8 cellular contexts compared by ENCODE assay signal in genomic region chr11:67302571-67303131, GRCh38. TPM values are rescaled to one million over a fixed set of nuclear protein-coding genes. Genes with fewer than 3 reads are reported as not detected.
DNase-seq lines count a peak whose midpoint lies in the region; ATAC-seq and TF ChIP-seq lines count a peak whose summit lies in the region.

No MANE protein-coding gene starts in this region.

- WGBS in prostate gland, result 20% methylated on average over 22 of the region's 23 CpGs

- H3K9me3 Mint-ChIP-seq in activated naive CD4-positive, alpha-beta T cell treated with anti-CD3 and anti-CD28 coated beads for 36 hours, result no peaks in the 10 kb centered on the region
- H3K9me3 Mint-ChIP-seq in activated CD4-positive, alpha-beta memory T cell treated with anti-CD3 and anti-CD28 coated beads for 36 hours, result no peaks in the 10 kb centered on the region

- H3K27ac ChIP-seq in cardiac muscle cell, result no peak overlapping the region
- peak overlapping the region; percentile 89 to 91 for H3K27ac ChIP-seq in prostate gland

- no peak for DNase-seq in activated naive CD4-positive, alpha-beta T cell treated with anti-CD3 and anti-CD28 coated beads for 36 hours
- DNase-seq in activated naive CD4-positive, alpha-beta T cell treated with Interleukin-2 at 50 U/mL for 16 hours, result no peak
- DNase-seq in activated CD4-positive, alpha-beta memory T cell treated with anti-CD3 and anti-CD28 coated beads for 36 hours, result no peak
- DNase-seq in cardiac muscle cell (ENCODE audit: low read depth in 1 of 2, low spot score in 1 of 2) (peak; percentile 39 to 61), prostate gland (ENCODE audit: low spot score) (no peak), RPMI8226 (no peak), NCI-H2196 (lab: John Stamatoyannopoulos, UW; ENCODE audit: unreplicated experiment) (no peak)

- peaks cover 7% of the 10 kb centered on the region for H3K4me1 Mint-ChIP-seq in activated naive CD4-positive, alpha-beta T cell treated with anti-CD3 and anti-CD28 coated beads for 36 hours (ENCODE audit: low read depth)
- H3K4me1 Mint-ChIP-seq in activated CD4-positive, alpha-beta memory T cell treated with anti-CD3 and anti-CD28 coated beads for 36 hours (ENCODE audit: low read depth), result peaks cover 14% of the 10 kb centered on the region

- CTCF ChIA-PET in activated naive CD4-positive, alpha-beta T cell treated with anti-CD3 and anti-CD28 coated beads for 36 hours (lab: Charles Lee), result interaction anchor here (1.1 to 3.1 kb wide), 4 partner anchors 15 to 43 kb away, joined by 5 to 11 read pairs (median 6); no protein-coding TSS in a partner anchor
- CTCF ChIA-PET in activated CD4-positive, alpha-beta memory T cell treated with anti-CD3 and anti-CD28 coated beads for 36 hours (lab: Charles Lee), result interaction anchor here (1.0 to 3.1 kb wide), 5 partner anchors 14 to 40 kb away, joined by 3 to 15 read pairs (median 4); partner anchors contain the start of gene ANKRD13D

- POLR2A ChIA-PET in activated CD4-positive, alpha-beta memory T cell treated with anti-CD3 and anti-CD28 coated beads for 36 hours (lab: Charles Lee), result interaction anchor here (0.5 to 2.2 kb wide), 8 partner anchors 9 to 169 kb away, joined by 3 to 13 read pairs (median 6); partner anchors contain the start of gene ANKRD13D

- no peak overlapping the region for H3K27ac Mint-ChIP-seq in activated naive CD4-positive, alpha-beta T cell treated with anti-CD3 and anti-CD28 coated beads for 36 hours
- no peak overlapping the region for H3K27ac Mint-ChIP-seq in activated CD4-positive, alpha-beta memory T cell treated with anti-CD3 and anti-CD28 coated beads for 36 hours

- peak overlapping the region; percentile 73 for H3K4me3 ChIP-seq in cardiac muscle cell
- peak overlapping the region; percentile 85 to 97 for H3K4me3 ChIP-seq in prostate gland

- TF ChIP-seq CTCF in cardiac muscle cell (IDR thresholded peaks at IDR 0.05; ENCODE audit: low read depth, low read length) (no peak), prostate gland (IDR thresholded peaks at IDR 0.05) (no peak)

- H3K36me3 ChIP-seq in cardiac muscle cell, result no peaks in the 10 kb centered on the region
- H3K36me3 ChIP-seq in prostate gland, result peaks cover 1 to 9% of the 10 kb centered on the region in 2 donors

- H3K27me3 ChIP-seq in cardiac muscle cell (no peaks in the 10 kb centered on the region), prostate gland (replicated peaks; ENCODE audit: insufficient read depth) (no peaks in the 10 kb centered on the region)

- intact Hi-C loops in activated naive CD4-positive, alpha-beta T cell treated with anti-CD3 and anti-CD28 coated beads for 36 hours (cut with micrococcal nuclease), result no loop called here
- intact Hi-C loops in activated CD4-positive, alpha-beta memory T cell treated with anti-CD3 and anti-CD28 coated beads for 36 hours (cut with micrococcal nuclease), result no loop called here
- intact Hi-C loops in prostate gland (cut with DNase I), result loop anchor here (5.0 kb wide), 1 partner anchor 35 kb away; the partner anchor contains the start of gene GRK2

- peak overlapping the region; percentile 15 for H3K4me3 Mint-ChIP-seq in activated naive CD4-positive, alpha-beta T cell treated with anti-CD3 and anti-CD28 coated beads for 36 hours
- H3K4me3 Mint-ChIP-seq in activated CD4-positive, alpha-beta memory T cell treated with anti-CD3 and anti-CD28 coated beads for 36 hours, result peak overlapping the region; percentile 39

- H3K9me3 ChIP-seq in cardiac muscle cell (ENCODE audit: low read depth), result no peaks in the 10 kb centered on the region
- H3K9me3 ChIP-seq in prostate gland, result no peaks in the 10 kb centered on the region

- ATAC-seq in HG02884 (IDR thresholded peaks at IDR 0.05; ENCODE audit: unreplicated experiment), result no peak

- no peaks in the 10 kb centered on the region for H3K27me3 Mint-ChIP-seq in activated naive CD4-positive, alpha-beta T cell treated with anti-CD3 and anti-CD28 coated beads for 36 hours (ENCODE audit: low read depth)
- no peaks in the 10 kb centered on the region for H3K27me3 Mint-ChIP-seq in activated CD4-positive, alpha-beta memory T cell treated with anti-CD3 and anti-CD28 coated beads for 36 hours

- peaks cover 10% of the 10 kb centered on the region for H3K36me3 Mint-ChIP-seq in activated naive CD4-positive, alpha-beta T cell treated with anti-CD3 and anti-CD28 coated beads for 36 hours (ENCODE audit: low read depth)
- H3K36me3 Mint-ChIP-seq in activated CD4-positive, alpha-beta memory T cell treated with anti-CD3 and anti-CD28 coated beads for 36 hours, result peaks cover 22% of the 10 kb centered on the region

- no peak for TF ChIP-seq POLR2A in prostate gland (IDR thresholded peaks at IDR 0.05)

- no peaks in the 10 kb centered on the region for H3K4me1 ChIP-seq in cardiac muscle cell (ENCODE audit: low read depth)
- peaks cover 13% of the 10 kb centered on the region for H3K4me1 ChIP-seq in prostate gland (replicated peaks)

RNA-seq across cellular contexts. Expression of gene SSH3, which starts 0.7 kb away (rescaled TPM):
- total RNA-seq in activated naive CD4-positive, alpha-beta T cell treated with anti-CD3 and anti-CD28 coated beads for 36 hours, result 1 to 10 TPM; 4.1 to 5.4 TPM
- total RNA-seq in activated CD4-positive, alpha-beta memory T cell treated with anti-CD3 and anti-CD28 coated beads for 36 hours, result 10 to 100 TPM; 14.9 to 19.4 TPM
- 18.7 and 39.9 TPM in 2 replicates for total RNA-seq in cardiac muscle cell
- 26.7 and 28.0 TPM in 2 replicates for polyA plus RNA-seq in cardiac muscle cell
- 100 to 1,000 TPM in 1 of 2 donors, 10 to 100 TPM in 1; 70.9 to 101 TPM for total RNA-seq in prostate gland

RNA-seq across cellular contexts. Expression of gene ANKRD13D, which starts 13.5 kb away (rescaled TPM):
- total RNA-seq in activated naive CD4-positive, alpha-beta T cell treated with anti-CD3 and anti-CD28 coated beads for 36 hours, result 10 to 100 TPM; 56.2 to 61.9 TPM
- 10 to 100 TPM; 85.9 to 89.4 TPM for total RNA-seq in activated CD4-positive, alpha-beta memory T cell treated with anti-CD3 and anti-CD28 coated beads for 36 hours
- total RNA-seq in cardiac muscle cell (50.7 and 53.5 TPM in 2 replicates), prostate gland (10 to 100 TPM; 35.9 to 75.3 TPM)
- polyA plus RNA-seq in cardiac muscle cell, result 39.4 and 47.6 TPM in 2 replicates

RNA-seq across cellular contexts. Expression of gene GRK2, which starts 36.4 kb away (rescaled TPM):
- 100 to 1,000 TPM; 293 to 295 TPM for total RNA-seq in activated naive CD4-positive, alpha-beta T cell treated with anti-CD3 and anti-CD28 coated beads for 36 hours
- 100 to 1,000 TPM; 273 to 279 TPM for total RNA-seq in activated CD4-positive, alpha-beta memory T cell treated with anti-CD3 and anti-CD28 coated beads for 36 hours
- total RNA-seq in cardiac muscle cell (49.1 and 72.1 TPM in 2 replicates), prostate gland (100 to 1,000 TPM; 102 to 111 TPM)
- polyA plus RNA-seq in cardiac muscle cell, result 62.9 and 85.1 TPM in 2 replicates

RNA-seq across cellular contexts. Expression of gene POLD4, which starts 50.7 kb away (rescaled TPM):
- 10 to 100 TPM; 40.7 to 42.0 TPM for total RNA-seq in activated naive CD4-positive, alpha-beta T cell treated with anti-CD3 and anti-CD28 coated beads for 36 hours
- 10 to 100 TPM; 62.0 to 67.4 TPM for total RNA-seq in activated CD4-positive, alpha-beta memory T cell treated with anti-CD3 and anti-CD28 coated beads for 36 hours
- total RNA-seq in cardiac muscle cell (64.4 and 74.9 TPM in 2 replicates), prostate gland (100 to 1,000 TPM in 1 of 2 donors, 10 to 100 TPM in 1; 95.1 to 145 TPM)
- 49.8 and 51.9 TPM in 2 replicates for polyA plus RNA-seq in cardiac muscle cell

Comparison
In these comparisons a context has a peak if more than half of its experiments do, and no peak if none do; other contexts are left out.
1. DNase-seq: peak in cardiac muscle cell (2 of 2); none in activated naive CD4-positive, alpha-beta T cell treated with anti-CD3 and anti-CD28 coated beads for 36 hours (single experiment), activated naive CD4-positive, alpha-beta T cell treated with Interleukin-2 at 50 U/mL for 16 hours (single experiment), activated CD4-positive, alpha-beta memory T cell treated with anti-CD3 and anti-CD28 coated beads for 36 hours (single experiment), prostate gland (single experiment), RPMI8226 (single experiment) and NCI-H2196 (single experiment).